27 cellular contexts compared by ENCODE assay signal in the genomic region with DNA sequence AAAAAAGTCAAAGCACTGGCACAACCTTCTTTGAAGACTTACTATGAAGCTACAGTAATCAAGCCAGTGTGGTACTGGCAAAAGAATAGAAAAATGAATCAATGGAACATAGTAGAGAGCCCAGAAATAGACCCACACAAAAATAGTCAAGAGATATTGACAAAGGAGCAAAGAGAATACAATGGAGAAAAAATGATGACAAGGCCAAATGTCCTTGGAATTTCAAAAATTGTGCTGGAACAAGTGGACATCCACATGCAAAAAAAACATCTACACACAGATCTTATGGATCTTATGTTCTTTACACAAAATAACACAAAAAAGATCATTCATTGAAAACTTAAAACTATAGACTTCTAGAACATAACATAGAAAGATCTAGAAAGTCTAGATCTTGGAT.
"Had no signal": no experiment of that assay in that cellular context is flagged by ENCODE, and none has a peak within 500 bp of the region (broad histone marks: within the 10 kb centered on the region; RNA-seq: fewer than 3 reads in every experiment).

No MANE protein-coding gene starts in this region.

- H3K4me1 ChIP-seq: colonic mucosa, esophagus muscularis mucosa, esophagus squamous epithelium, foreskin keratinocyte, gastrocnemius medialis, gastroesophageal sphincter had no signal

- H3K36me3 ChIP-seq: colonic mucosa, esophagus muscularis mucosa, esophagus squamous epithelium, gastrocnemius medialis, gastroesophageal sphincter, heart left ventricle, heart right ventricle had no signal

- ATAC-seq: effector memory CD8-positive, alpha-beta T cell; esophagus mucosa; foreskin keratinocyte; gastrocnemius medialis; gastroesophageal sphincter; heart left ventricle; heart right ventricle had no signal

- H3K27ac ChIP-seq: colonic mucosa, coronary artery, dorsolateral prefrontal cortex, epithelial cell of prostate, esophagus muscularis mucosa, esophagus squamous epithelium, foreskin keratinocyte, gastrocnemius medialis, gastroesophageal sphincter, heart left ventricle, heart right ventricle had no signal

- FAIRE-seq: colon, endothelial cell of umbilical vein, frontal cortex had no signal

- DNase-seq: colonic mucosa; cortex of kidney; dermis blood vessel endothelial cell; dorsolateral prefrontal cortex; effector CD4-positive, alpha-beta T cell; effector CD8-positive, alpha-beta T cell; effector memory CD4-positive, alpha-beta T cell; effector memory CD8-positive, alpha-beta T cell; endodermal cell; erythroblast; esophagus squamous epithelium; foreskin fibroblast; foreskin keratinocyte; foreskin melanocyte; gastrocnemius medialis; glutamatergic neuron; head of caudate nucleus; heart left ventricle; heart right ventricle had no signal

- H3K4me3 ChIP-seq: colonic mucosa, coronary artery, dorsolateral prefrontal cortex, esophagus muscularis mucosa, esophagus squamous epithelium, gastrocnemius medialis, gastroesophageal sphincter, heart left ventricle, heart right ventricle had no signal

- H3K27me3 ChIP-seq: colonic mucosa, dorsolateral prefrontal cortex, esophagus muscularis mucosa, esophagus squamous epithelium, foreskin keratinocyte, gastrocnemius medialis, gastroesophageal sphincter, heart left ventricle, heart right ventricle had no signal

- H3K9me3 ChIP-seq: colonic mucosa, esophagus muscularis mucosa, esophagus squamous epithelium, gastrocnemius medialis, gastroesophageal sphincter, heart left ventricle, heart right ventricle had no signal
